In the genomic region with DNA sequence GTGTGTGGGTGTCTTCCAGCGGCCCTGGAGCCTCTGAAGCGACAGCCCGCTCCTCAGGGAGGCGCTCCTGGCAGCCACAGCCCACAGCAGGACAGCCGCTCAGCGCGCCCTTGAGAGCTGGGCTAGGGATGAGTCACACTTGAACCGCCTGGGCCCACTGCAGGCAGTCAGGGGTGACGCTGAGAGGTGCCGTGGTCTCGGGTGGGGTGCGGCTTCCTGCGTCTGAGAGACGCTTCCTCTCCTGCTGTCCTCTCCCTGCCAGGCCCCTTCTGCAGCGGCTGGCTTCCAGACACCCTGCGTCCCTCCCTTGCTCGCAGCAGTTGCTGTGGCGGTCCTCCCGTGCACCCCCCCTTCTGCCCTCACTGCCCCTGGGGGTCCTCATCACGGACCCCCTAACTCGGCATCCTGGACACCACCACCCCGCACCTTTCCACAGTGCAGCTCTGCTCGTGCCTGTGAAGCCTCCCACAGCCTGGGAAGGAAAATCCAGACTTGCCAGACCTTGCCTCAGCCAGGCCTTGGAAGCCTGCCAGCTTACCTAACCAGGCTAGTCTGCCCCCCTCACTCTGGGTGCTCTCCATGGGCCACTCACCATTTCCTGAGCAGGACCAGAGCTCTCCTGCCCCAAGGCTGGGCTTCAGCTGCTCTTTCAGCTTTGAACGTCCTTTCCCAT, we compare ENCODE assay signal across 8 cellular contexts. TPM values are rescaled to one million over a fixed set of nuclear protein-coding genes. Genes with fewer than 3 reads are reported as not detected.
DNase-seq lines count a peak whose midpoint lies in the region; ATAC-seq and TF ChIP-seq lines count a peak whose summit lies in the region.

No MANE protein-coding gene starts in this region.

- H3K36me3 Mint-ChIP-seq in activated CD8-positive, alpha-beta T cell treated with anti-CD3 and anti-CD28 coated beads for 36 hours (ENCODE audit: low read depth) = no peaks in the 10 kb centered on the region
- no peaks in the 10 kb centered on the region for H3K36me3 Mint-ChIP-seq in natural killer cell treated with Interleukin-12 subunit alpha and Interleukin-12 subunit beta and Interleukin-15 and Interleukin-18, amount 100 ng/mL, for 72 hours

- no peaks in the 10 kb centered on the region for H3K27me3 Mint-ChIP-seq in activated CD8-positive, alpha-beta T cell treated with anti-CD3 and anti-CD28 coated beads for 36 hours
- no peaks in the 10 kb centered on the region for H3K27me3 Mint-ChIP-seq in natural killer cell treated with Interleukin-12 subunit alpha and Interleukin-12 subunit beta and Interleukin-15 and Interleukin-18, amount 100 ng/mL, for 72 hours

- intact Hi-C loops in activated CD8-positive, alpha-beta T cell treated with anti-CD3 and anti-CD28 coated beads for 36 hours (cut with micrococcal nuclease) = no loop called here

- CTCF ChIA-PET in activated CD8-positive, alpha-beta T cell treated with anti-CD3 and anti-CD28 coated beads for 36 hours (lab: Charles Lee) = interaction anchor here (0.9 to 2.3 kb wide), 2 partner anchors 9 to 122 kb away, joined by 3 to 19 read pairs; no protein-coding TSS in a partner anchor

- peaks cover 35% of the 10 kb centered on the region for H3K4me1 ChIP-seq in effector memory CD4-positive, alpha-beta T cell (ENCODE audit: control insufficient read depth, insufficient read depth, low read length, poor library complexity, severe bottlenecking)

- DNase-seq in GM13977 (ENCODE audit: low spot score) = peak; percentile 89
- peak; percentile 57 for DNase-seq in NCI-H2171 (lab: John Stamatoyannopoulos, UW)
- peak; percentile 89 for DNase-seq in activated CD8-positive, alpha-beta T cell treated with anti-CD3 and anti-CD28 coated beads for 36 hours
- peak; percentile 79 to 88 (median 88) for DNase-seq in effector memory CD4-positive, alpha-beta T cell
- peak; percentile 92 for DNase-seq in natural killer cell treated with Interleukin-12 subunit alpha and Interleukin-12 subunit beta and Interleukin-15 and Interleukin-18, amount 100 ng/mL, for 72 hours (ENCODE audit: low spot score)
- peak; percentile 77 for DNase-seq in stimulated activated naive CD8-positive, alpha-beta T cell treated with anti-CD3 and anti-CD28 coated beads, Interleukin-15, Interleukin-2, amounts not matched to agents 100 U/mL and 50 U/mL, for 24 hours
- DNase-seq in NCI-H774 (lab: John Stamatoyannopoulos, UW) = no peak

- H3K4me3 ChIP-seq in effector memory CD4-positive, alpha-beta T cell (ENCODE audit: insufficient read depth, low read depth, low read length, poor library complexity, severe bottlenecking) = peak overlapping the region; percentile 24

- H3K36me3 ChIP-seq in effector memory CD4-positive, alpha-beta T cell (ENCODE audit: control insufficient read depth, insufficient read depth, low read length) = peaks cover 14% of the 10 kb centered on the region

- peaks cover 23% of the 10 kb centered on the region for H3K4me1 Mint-ChIP-seq in activated CD8-positive, alpha-beta T cell treated with anti-CD3 and anti-CD28 coated beads for 36 hours (ENCODE audit: low read depth)
- H3K4me1 Mint-ChIP-seq in natural killer cell treated with Interleukin-12 subunit alpha and Interleukin-12 subunit beta and Interleukin-15 and Interleukin-18, amount 100 ng/mL, for 72 hours (ENCODE audit: low read depth in 2 of 2) = peaks cover 11 to 17% of the 10 kb centered on the region in 2 donors

- POLR2A ChIA-PET in activated CD8-positive, alpha-beta T cell treated with anti-CD3 and anti-CD28 coated beads for 36 hours (lab: Charles Lee) = interaction anchor here (0.8 to 1.3 kb wide), 5 partner anchors 9 to 121 kb away, joined by 3 read pairs; partner anchors contain the start of gene MAPKBP1

- peak overlapping the region; percentile 89 for H3K27ac ChIP-seq in effector memory CD4-positive, alpha-beta T cell (ENCODE audit: insufficient read depth, low read length, poor library complexity, severe bottlenecking)

- peak overlapping the region; percentile 38 for H3K4me3 Mint-ChIP-seq in activated CD8-positive, alpha-beta T cell treated with anti-CD3 and anti-CD28 coated beads for 36 hours
- H3K4me3 Mint-ChIP-seq in natural killer cell treated with Interleukin-12 subunit alpha and Interleukin-12 subunit beta and Interleukin-15 and Interleukin-18, amount 100 ng/mL, for 72 hours = peak overlapping the region; percentile 86

- H3K27me3 ChIP-seq in effector memory CD4-positive, alpha-beta T cell (replicated peaks; ENCODE audit: control insufficient read depth, insufficient read depth, low read length, poor library complexity, severe bottlenecking) = no peaks in the 10 kb centered on the region

- TF ChIP-seq CTCF in GM13977 (IDR thresholded peaks at IDR 0.05; ENCODE audit: extremely low read depth, insufficient read depth, missing control alignments) = peak; percentile 20
- no peak for TF ChIP-seq CTCF in activated CD8-positive, alpha-beta T cell treated with anti-CD3 and anti-CD28 coated beads for 36 hours (IDR thresholded peaks at IDR 0.05)

- H3K27ac Mint-ChIP-seq in activated CD8-positive, alpha-beta T cell treated with anti-CD3 and anti-CD28 coated beads for 36 hours = peak overlapping the region; percentile 67
- peak overlapping the region; percentile 76 to 86 for H3K27ac Mint-ChIP-seq in natural killer cell treated with Interleukin-12 subunit alpha and Interleukin-12 subunit beta and Interleukin-15 and Interleukin-18, amount 100 ng/mL, for 72 hours

- no peaks in the 10 kb centered on the region for H3K9me3 Mint-ChIP-seq in activated CD8-positive, alpha-beta T cell treated with anti-CD3 and anti-CD28 coated beads for 36 hours
- no peaks in the 10 kb centered on the region for H3K9me3 Mint-ChIP-seq in natural killer cell treated with Interleukin-12 subunit alpha and Interleukin-12 subunit beta and Interleukin-15 and Interleukin-18, amount 100 ng/mL, for 72 hours

- in situ Hi-C loops in GM13977 (cut with MboI; ENCODE audit: low pct_unique_long_range_greater_than_20kb, low sequenced_read_pairs, unreplicated experiment) = no loop called here

- ATAC-seq in HG02678 (IDR thresholded peaks at IDR 0.05; ENCODE audit: unreplicated experiment) = peak; percentile 90
- ATAC-seq in activated CD8-positive, alpha-beta T cell treated with anti-CD3 and anti-CD28 coated beads for 36 hours = peak; percentile 99
- peak; percentile 97 to 99 for ATAC-seq in natural killer cell treated with Interleukin-12 subunit alpha and Interleukin-12 subunit beta and Interleukin-15 and Interleukin-18, amount 100 ng/mL, for 72 hours
- peak; percentile 95 for ATAC-seq in stimulated activated naive CD8-positive, alpha-beta T cell treated with anti-CD3 and anti-CD28 coated beads, Interleukin-15, Interleukin-2, amounts not matched to agents 100 U/mL and 50 U/mL, for 24 hours

- no peaks in the 10 kb centered on the region for H3K9me3 ChIP-seq in effector memory CD4-positive, alpha-beta T cell (ENCODE audit: control insufficient read depth, low read length)

RNA-seq across cellular contexts. Expression of gene SPTBN5, which starts 1.1 kb away (rescaled TPM):
- total RNA-seq in activated CD8-positive, alpha-beta T cell treated with anti-CD3 and anti-CD28 coated beads for 36 hours = under 1 TPM; 0.11 to 0.14 TPM
- total RNA-seq in natural killer cell treated with Interleukin-12 subunit alpha and Interleukin-12 subunit beta and Interleukin-15 and Interleukin-18, amount 100 ng/mL, for 72 hours = 1 to 10 TPM; 1.1 to 2.4 TPM

RNA-seq across cellular contexts. Expression of gene PLA2G4B, which starts 56.3 kb away (rescaled TPM):
- 1 to 10 TPM; 4.2 to 4.8 TPM for total RNA-seq in activated CD8-positive, alpha-beta T cell treated with anti-CD3 and anti-CD28 coated beads for 36 hours
- 10 to 100 TPM in 1 of 2 donors, 1 to 10 TPM in 1; 4.7 to 13.4 TPM for total RNA-seq in natural killer cell treated with Interleukin-12 subunit alpha and Interleukin-12 subunit beta and Interleukin-15 and Interleukin-18, amount 100 ng/mL, for 72 hours
